30 cellular contexts compared by ENCODE assay signal in the genomic region with DNA sequence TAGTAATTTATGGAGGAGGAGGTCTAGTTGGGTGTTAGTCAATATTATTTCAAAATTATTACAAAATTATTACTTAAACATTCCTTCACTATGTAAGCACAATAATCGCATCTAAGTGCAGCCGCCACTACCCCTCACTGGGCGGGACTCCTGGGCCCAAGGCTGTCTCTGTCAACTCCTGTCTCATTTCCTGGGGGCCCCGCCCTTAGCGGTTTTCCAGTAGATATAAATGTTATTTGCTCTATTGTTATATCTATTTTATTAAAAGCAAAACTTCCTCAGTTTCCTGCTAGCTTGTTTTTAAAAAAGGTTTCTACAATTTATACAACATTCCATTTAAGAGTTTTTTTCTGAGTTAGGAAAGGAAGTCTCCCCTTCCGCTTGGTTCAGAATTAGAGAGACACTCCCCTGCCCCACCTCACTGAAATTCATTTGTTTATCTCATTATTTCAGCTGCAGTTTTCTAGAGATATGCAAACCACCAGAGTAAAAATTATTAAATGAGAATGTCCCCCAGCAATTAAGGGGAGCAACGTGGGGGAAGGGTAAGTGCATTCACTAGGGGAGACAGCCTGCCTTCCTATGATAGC.
A peak's percentile ranks its signal among the peaks of the same experiment; 100 is the strongest.
DNase-seq lines count a peak whose midpoint lies in the region; ATAC-seq, FAIRE-seq and TF ChIP-seq lines count a peak whose summit lies in the region.
"Had no signal": no experiment of that assay in that cellular context is flagged by ENCODE, and none has a peak within 500 bp of the region (broad histone marks: within the 10 kb centered on the region; RNA-seq: fewer than 3 reads in every experiment).

No MANE protein-coding gene starts in this region.

- ATAC-seq in K562 (peak; percentile 67), heart right ventricle (peak; percentile 63 to 91 (median 84)), lower lobe of right lung (no peak), HG03457 (IDR thresholded peaks at IDR 0.05; ENCODE audit: unreplicated experiment) (no peak)
- ATAC-seq: activated CD8-positive, alpha-beta T cell treated with anti-CD3 and anti-CD28 coated beads for 36 hours; mucosa of descending colon; natural killer cell; psoas muscle; stimulated activated memory B cell treated with anti-CD40 and anti-IgM and Interleukin-4, amounts not matched to agents 10 μg/mL and 1 μg/mL and 100 μg/mL, for 72 hours had no signal

- H3K27me3 ChIP-seq in K562 (ENCODE audit: control insufficient read depth in 2 of 2, insufficient read depth in 2 of 2, low read length in 2 of 2) (peaks cover 9 to 39% of the 10 kb centered on the region in 2 experiments; a peak in 3 of 5 replicates), heart right ventricle (peaks cover 0 to 11% (median 4%) of the 10 kb centered on the region in 7 donors), lower lobe of right lung (ENCODE audit: low read depth) (no peaks in the 10 kb centered on the region), SJCRH30 (peaks cover 34% of the 10 kb centered on the region)

- H3K36me3 ChIP-seq in K562 (ENCODE audit: control insufficient read depth, insufficient read depth, low read length) (no peaks in the 10 kb centered on the region), heart right ventricle (no peaks in the 10 kb centered on the region), lower lobe of right lung (no peaks in the 10 kb centered on the region), SJCRH30 (no peaks in the 10 kb centered on the region)
- H3K36me3 ChIP-seq: adrenal gland, transverse colon had no signal

- TF ChIP-seq CTCF in K562 (IDR thresholded peaks at IDR 0.05 in 2 of 3, conservative IDR thresholded peaks at IDR 0.05 in 1 of 3; ENCODE audit: insufficient read depth in 2 of 3, low read depth in 1 of 3, low read length in 3 of 3) (no peak), heart right ventricle (IDR thresholded peaks at IDR 0.05) (no peak), lower lobe of right lung (IDR thresholded peaks at IDR 0.05) (no peak)

- H3K4me3 ChIP-seq in K562 (no peak overlapping the region), heart right ventricle (no peak overlapping the region), lower lobe of right lung (no peak overlapping the region), SJCRH30 (no peak overlapping the region)
- H3K4me3 ChIP-seq: adrenal gland, mucosa of descending colon, psoas muscle, SK-N-MC, transverse colon had no signal

- TF ChIP-seq RAD21 in K562 (CRISPR knock-in tag; conservative IDR thresholded peaks at IDR 0.05 in 1 of 2, IDR thresholded peaks at IDR 0.05 in 1 of 2) = no peak

- H3K9me1 ChIP-seq in K562 (ENCODE audit: control insufficient read depth, insufficient read depth, low read length) = no peaks in the 10 kb centered on the region

- TF ChIP-seq EP300 in K562 (IDR thresholded peaks at IDR 0.05; ENCODE audit: low read length) = no peak

- no peak overlapping the region; the same call in 1 of the 2 replicates for H3K4me2 ChIP-seq in K562 (ENCODE audit: insufficient read depth, low read length)

- H2AFZ ChIP-seq in K562 (ENCODE audit: low read depth, low read length) = no peak overlapping the region; the same call in 1 of the 2 replicates

- WGBS in K562 (ENCODE audit: insufficient coverage, low coverage, missing lambda C conversion rate) = 11% methylated on average over 7 of the region's 7 CpGs
- 58 to 68% methylated on average over 7 of the region's 7 CpGs for WGBS in heart right ventricle, 2 donors

- CTCF ChIA-PET in K562 (lab: Yijun Ruan, JAX; ENCODE audit: low intra/inter-chr PET ratio) = no interaction called here

- intact Hi-C loops in K562 (cut with micrococcal nuclease) = no loop called here
- intact Hi-C loops in heart right ventricle (cut with DNase I) = loop anchor here in 6 of 10 donors (2.0 to 10.0 kb wide), 4 partner anchors 29 to 83 kb away; partner anchors contain the start of gene RAMP3 (in 3 of the 6)
- intact Hi-C loops in lower lobe of right lung (cut with DNase I) = no loop called here

- in situ Hi-C loops in K562 (cut with MboI) = no loop called here

- TF ChIP-seq POLR2A in K562 (conservative IDR thresholded peaks at IDR 0.05) = no peak

- no peak overlapping the region for H3K27ac ChIP-seq in K562 (ENCODE audit: extremely low read depth, low read depth, low read length)
- peak overlapping the region in 9 of 10 donors; percentile 40 to 90 (median 72) for H3K27ac ChIP-seq in heart right ventricle
- peak overlapping the region; percentile 58 for H3K27ac ChIP-seq in lower lobe of right lung
- H3K27ac ChIP-seq in SJCRH30 = no peak overlapping the region
- H3K27ac ChIP-seq: psoas muscle, SK-N-MC had no signal

- H3K4me1 ChIP-seq in K562 (replicated peaks in 1 of 2; ENCODE audit: control insufficient read depth in 2 of 2, insufficient read depth in 2 of 2, low read length in 2 of 2) (peaks cover 7 to 11% of the 10 kb centered on the region in 2 experiments; a peak in 3 of 5 replicates), heart right ventricle (peaks cover 0 to 50% (median 9%) of the 10 kb centered on the region in 9 donors), lower lobe of right lung (peaks cover 12% of the 10 kb centered on the region), SJCRH30 (no peaks in the 10 kb centered on the region)
- H3K4me1 ChIP-seq: adrenal gland, psoas muscle, transverse colon had no signal

- FAIRE-seq in K562 (lab: Jason Lieb, UNC) = peak; percentile 15
- no peak for FAIRE-seq in RCC 7860 (lab: Jason Lieb, UNC)
- FAIRE-seq: GM18507, H54, TTC549 had no signal

- no peaks in the 10 kb centered on the region for H3K9me3 ChIP-seq in K562 (replicated peaks; ENCODE audit: control insufficient read depth, insufficient read depth, low read depth, low read length)
- H3K9me3 ChIP-seq in heart right ventricle = no peaks in the 10 kb centered on the region
- no peaks in the 10 kb centered on the region for H3K9me3 ChIP-seq in lower lobe of right lung
- H3K9me3 ChIP-seq in SJCRH30 (replicated peaks) = no peaks in the 10 kb centered on the region
- H3K9me3 ChIP-seq: adrenal gland, mucosa of descending colon, psoas muscle, transverse colon had no signal

- POLR2A ChIA-PET in K562 (lab: Yijun Ruan, JAX) = interaction anchor here (1.8 kb wide), 1 partner anchor 11 kb away, joined by 5 read pairs; no protein-coding TSS in a partner anchor

- H4K20me1 ChIP-seq in K562 (replicated peaks; ENCODE audit: control insufficient read depth, insufficient read depth, low read length) = peaks cover 7% of the 10 kb centered on the region; the same call in 1 of the 2 replicates

- DNase-seq in HUDEP-2 (lab: John Stamatoyannopoulos, UW; ENCODE audit: unreplicated experiment in 76 of 76) = peak in 52 of 76 experiments; percentile 3 to 82 (median 34)
- peak; percentile 22 to 50 (median 44) for DNase-seq in K562 (ENCODE audit: extremely low read depth in 1 of 4, low spot score in 3 of 4)
- peak; percentile 51 to 69 for DNase-seq in heart right ventricle
- no peak for DNase-seq in lower lobe of right lung
- no peak for DNase-seq in NCI-H526 (lab: John Stamatoyannopoulos, UW)
- DNase-seq in SJCRH30 = no peak
- no peak for DNase-seq in RCC 7860 (ENCODE audit: low spot score)
- DNase-seq: activated CD4-positive, CD25-positive, alpha-beta regulatory T cell treated with anti-CD3 and anti-CD28 coated beads, Interleukin-2, amount 50 U/mL, for 72 hours; activated CD8-positive, alpha-beta memory T cell treated with anti-CD3 and anti-CD28 coated beads, Interleukin-2, amount 50 U/mL, for 48 hours; activated CD8-positive, alpha-beta T cell treated with anti-CD3 and anti-CD28 coated beads for 36 hours; activated naive CD4-positive, alpha-beta T cell treated with anti-CD3 and anti-CD28 coated beads for 36 hours; CD8-positive, alpha-beta memory T cell; cerebellar nuclear complex; DMS 273 treated with DMSO at 0.1 percent for 48 hours; mucosa of descending colon; natural killer cell; NCI-H1436 treated with DMSO at 0.1 percent for 48 hours; NCI-H82; nucleus accumbens; psoas muscle; stimulated activated CD4-positive, alpha-beta T cell treated with anti-CD3 and anti-CD28 coated beads, Interleukin-15, amount 100 ng/mL, for 24 hours; T-helper 1 cell; transverse colon had no signal

- BruUV-seq in K562 (replicated peaks; lab: Mats Ljungman, UMichigan) = no TSS peak

- no peak overlapping the region for H3K9ac ChIP-seq in K562 (ENCODE audit: insufficient read depth in 1 of 2, low read depth in 2 of 2, low read length in 2 of 2)

- H3K79me2 ChIP-seq in K562 (ENCODE audit: control insufficient read depth, insufficient read depth, low read length) = no peaks in the 10 kb centered on the region

TF ChIP-seq in K562, 482 proteins besides CTCF, POLR2A, EP300 and RAD21 (continues in another document):
- TF ChIP-seq ARID1B (IDR thresholded peaks at IDR 0.05) (peak; percentile 8; the same call in 1 of the 2 replicates), PRDM10 (IDR thresholded peaks at IDR 0.05; ENCODE audit: partially characterized antibody) (peak; percentile 66), MCM3 (IDR thresholded peaks at IDR 0.05) (no peak), U2AF2 (optimal IDR thresholded peaks at IDR 0.05; ENCODE audit: low read depth, low read length) (no peak), HMGN3 (IDR thresholded peaks at IDR 0.05; ENCODE audit: borderline replicate concordance, extremely low read depth, insufficient read length, low read depth, low read length) (no peak)

Comparison
In these comparisons a context has a peak if more than half of its experiments do, and no peak if none do; other contexts are left out.
1. DNase-seq: peak in HUDEP-2 (52 of 76), K562 (4 of 4) and heart right ventricle (2 of 2); none in lower lobe of right lung (single experiment), NCI-H526 (0 of 2), SJCRH30 (0 of 2) and RCC 7860 (single experiment).
2. ATAC-seq: peak in K562 (single experiment) and heart right ventricle (8 of 8); none in lower lobe of right lung (0 of 2) and HG03457 (single experiment).
3. H3K27ac ChIP-seq: peak in heart right ventricle (9 of 10) and lower lobe of right lung (single experiment); none in K562 (single experiment) and SJCRH30 (single experiment).
4. intact Hi-C loops: an anchor here in heart right ventricle (2.0 to 10.0 kb wide); none called in K562 and lower lobe of right lung.